Comparison of ENCODE assay signal across 36 cellular contexts in genomic region chr4:55857586-55857985, GRCh38. TPM values are rescaled to one million over a fixed set of nuclear protein-coding genes. Genes with fewer than 3 reads are reported as not detected.
"Had no signal": no experiment of that assay in that cellular context is flagged by ENCODE, and none has a peak within 500 bp of the region (broad histone marks: within the 10 kb centered on the region; RNA-seq: fewer than 3 reads in every experiment).

No MANE protein-coding gene starts in this region.

- H3K27ac Mint-ChIP-seq: activated CD4-positive, alpha-beta memory T cell treated with anti-CD3 and anti-CD28 coated beads for 36 hours; activated CD4-positive, alpha-beta T cell treated with anti-CD3 and anti-CD28 coated beads for 36 hours; activated CD4-positive, alpha-beta T cell treated with anti-CD3 and anti-CD28 coated beads, Interleukin-2, amount 10 ng/mL, durations not matched to agents 24 days and 14 days; activated naive CD4-positive, alpha-beta T cell treated with anti-CD3 and anti-CD28 coated beads, Interleukin-2, amount 50 U/mL, for 72 hours; activated T-cell treated with anti-CD3 and anti-CD28 coated beads, Interleukin-2, amount 50 U/mL, for 24 hours; activated T-cell treated with anti-CD3 and anti-CD28 coated beads, Interleukin-2, amount 50 U/mL, for 72 hours; brain had no signal

- H3K4me2 ChIP-seq: hepatocyte had no signal

- H3K27me3 ChIP-seq: adrenal gland, breast epithelium, cardiac muscle cell, colonic mucosa, esophagus squamous epithelium, gastroesophageal sphincter, heart right ventricle, hepatocyte had no signal

- FAIRE-seq: endometrium, endothelial cell of umbilical vein had no signal

- H3K4me1 ChIP-seq: colonic mucosa had no signal

- ATAC-seq: activated CD4-positive, alpha-beta T cell treated with anti-CD3 and anti-CD28 coated beads for 36 hours; activated naive CD4-positive, alpha-beta T cell treated with anti-CD3 and anti-CD28 coated beads, Interleukin-2, amount 50 U/mL, for 72 hours; activated T-cell treated with anti-CD3 and anti-CD28 coated beads, Interleukin-2, amount 50 U/mL, for 72 hours; gastroesophageal sphincter; heart right ventricle had no signal

- H3K36me3 ChIP-seq: adrenal gland, breast epithelium, colonic mucosa had no signal

- DNase-seq: activated CD4-positive, alpha-beta memory T cell treated with anti-CD3 and anti-CD28 coated beads for 36 hours; activated CD4-positive, alpha-beta T cell treated with anti-CD3 and anti-CD28 coated beads for 36 hours; activated CD4-positive, alpha-beta T cell treated with anti-CD3 and anti-CD28 coated beads, Interleukin-2, amount 10 ng/mL, durations not matched to agents 24 days and 14 days; activated CD4-positive, CD25-positive, alpha-beta regulatory T cell; activated CD4-positive, CD25-positive, alpha-beta regulatory T cell treated with anti-CD3 and anti-CD28 coated beads, Interleukin-2, amount 50 U/mL, for 72 hours; activated CD8-positive, alpha-beta memory T cell treated with anti-CD3 and anti-CD28 coated beads, Interleukin-2, amount 50 U/mL, for 48 hours; activated naive CD4-positive, alpha-beta T cell treated with Interleukin-2 at 50 U/mL for 16 hours; activated T-cell treated with anti-CD3 and anti-CD28 coated beads for 4 hours; activated T-cell treated with anti-CD3 and anti-CD28 coated beads, Interleukin-2, amount 50 U/mL, for 24 hours; activated T-cell treated with anti-CD3 and anti-CD28 coated beads, Interleukin-2, amount 50 U/mL, for 72 hours; adrenal gland; amygdala; aorta; central memory CD4-positive, alpha-beta T cell; cerebellar nuclear complex; colonic mucosa; effector CD8-positive, alpha-beta T cell; esophagus squamous epithelium; foreskin melanocyte; heart right ventricle; T-helper 1 cell; T-helper 2 cell had no signal

- H3K4me3 ChIP-seq: adrenal gland, breast epithelium, cardiac muscle cell, colonic mucosa, esophagus squamous epithelium, gastroesophageal sphincter, heart right ventricle, hepatocyte had no signal

- H3K27me3 Mint-ChIP-seq: activated CD4-positive, alpha-beta memory T cell treated with anti-CD3 and anti-CD28 coated beads for 36 hours; activated CD4-positive, alpha-beta T cell treated with anti-CD3 and anti-CD28 coated beads for 36 hours; activated CD4-positive, alpha-beta T cell treated with anti-CD3 and anti-CD28 coated beads, Interleukin-2, amount 10 ng/mL, durations not matched to agents 24 days and 14 days; activated T-cell treated with anti-CD3 and anti-CD28 coated beads, Interleukin-2, amount 50 U/mL, for 24 hours had no signal

- H3K9me3 ChIP-seq: adrenal gland, breast epithelium, colonic mucosa, esophagus squamous epithelium, gastroesophageal sphincter had no signal

- H3K9me3 Mint-ChIP-seq: activated CD4-positive, alpha-beta memory T cell treated with anti-CD3 and anti-CD28 coated beads for 36 hours; activated CD4-positive, alpha-beta T cell treated with anti-CD3 and anti-CD28 coated beads, Interleukin-2, amount 10 ng/mL, durations not matched to agents 24 days and 14 days; activated T-cell treated with anti-CD3 and anti-CD28 coated beads, Interleukin-2, amount 50 U/mL, for 24 hours had no signal

- H3K4me3 Mint-ChIP-seq: activated CD4-positive, alpha-beta memory T cell treated with anti-CD3 and anti-CD28 coated beads for 36 hours; activated CD4-positive, alpha-beta T cell treated with anti-CD3 and anti-CD28 coated beads for 36 hours; activated CD4-positive, alpha-beta T cell treated with anti-CD3 and anti-CD28 coated beads, Interleukin-2, amount 10 ng/mL, durations not matched to agents 24 days and 14 days; activated T-cell treated with anti-CD3 and anti-CD28 coated beads, Interleukin-2, amount 50 U/mL, for 24 hours; activated T-cell treated with anti-CD3 and anti-CD28 coated beads, Interleukin-2, amount 50 U/mL, for 72 hours had no signal

- H3K27ac ChIP-seq: adrenal gland, breast epithelium, cardiac muscle cell, colonic mucosa, epithelial cell of prostate, esophagus squamous epithelium, gastroesophageal sphincter, heart right ventricle, hepatocyte had no signal

- H2AFZ ChIP-seq: hepatocyte had no signal

RNA-seq across cellular contexts. Expression of gene EXOC1L, which starts 38.0 kb away (rescaled TPM):
- total RNA-seq: activated CD4-positive, alpha-beta memory T cell treated with anti-CD3 and anti-CD28 coated beads for 36 hours; activated CD4-positive, alpha-beta T cell treated with anti-CD3 and anti-CD28 coated beads for 36 hours; activated CD4-positive, alpha-beta T cell treated with anti-CD3 and anti-CD28 coated beads, Interleukin-2, amount 10 ng/mL, durations not matched to agents 24 days and 14 days; activated naive CD4-positive, alpha-beta T cell treated with anti-CD3 and anti-CD28 coated beads, Interleukin-2, amount 50 U/mL, for 72 hours; activated T-cell treated with anti-CD3 and anti-CD28 coated beads, Interleukin-2, amount 50 U/mL, for 72 hours; adrenal gland; aorta; breast epithelium; cardiac muscle cell; colonic mucosa; dermis microvascular lymphatic vessel endothelial cell; endothelial cell of umbilical vein; esophagus squamous epithelium; fibroblast of lung; fibroblast of villous mesenchyme; gastroesophageal sphincter; glomerular endothelial cell; heart right ventricle; hepatocyte had no signal
- polyA plus RNA-seq: aorta, endothelial cell of umbilical vein, esophagus, fibroblast of lung, hepatocyte had no signal
